ENCODE assay signal across 7 cellular contexts in the genomic region with DNA sequence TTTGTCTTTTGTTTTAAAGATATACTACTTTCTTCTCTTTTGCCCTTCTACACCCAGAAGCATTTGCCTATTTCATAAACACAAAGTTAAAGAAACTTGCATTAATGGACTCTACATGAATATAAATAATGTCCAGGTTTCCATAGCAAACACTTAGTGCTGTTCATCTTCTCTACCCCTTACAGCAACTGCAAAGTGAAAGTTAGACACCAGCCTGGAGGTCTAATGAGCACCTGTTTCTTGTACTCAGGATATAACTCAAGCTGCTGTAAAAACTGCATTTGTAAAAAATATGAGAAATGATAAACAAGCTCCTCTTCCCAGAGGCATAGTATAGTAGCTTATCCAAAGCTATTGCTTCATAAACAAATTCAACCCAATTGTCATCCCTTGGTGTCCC.
"Had no signal": no experiment of that assay in that cellular context is flagged by ENCODE, and none has a peak within 500 bp of the region (broad histone marks: within the 10 kb centered on the region; RNA-seq: fewer than 3 reads in every experiment).

No MANE protein-coding gene starts in this region.

- ATAC-seq: K562 had no signal

- H3K27ac Mint-ChIP-seq: IgD-negative memory B cell had no signal

- DNase-seq: IMR-90, KBM-7, KG1 had no signal

- H3K27ac ChIP-seq: HL-60 had no signal

- H3K4me1 Mint-ChIP-seq: IgD-negative memory B cell had no signal

- FAIRE-seq: HTR-8/SVneo, K562 had no signal

- H3K4me3 Mint-ChIP-seq: IgD-negative memory B cell had no signal

- H3K36me3 Mint-ChIP-seq: IgD-negative memory B cell had no signal

- H3K4me3 ChIP-seq: K562 had no signal
